ENCODE assay signal across 10 cellular contexts in the genomic region with DNA sequence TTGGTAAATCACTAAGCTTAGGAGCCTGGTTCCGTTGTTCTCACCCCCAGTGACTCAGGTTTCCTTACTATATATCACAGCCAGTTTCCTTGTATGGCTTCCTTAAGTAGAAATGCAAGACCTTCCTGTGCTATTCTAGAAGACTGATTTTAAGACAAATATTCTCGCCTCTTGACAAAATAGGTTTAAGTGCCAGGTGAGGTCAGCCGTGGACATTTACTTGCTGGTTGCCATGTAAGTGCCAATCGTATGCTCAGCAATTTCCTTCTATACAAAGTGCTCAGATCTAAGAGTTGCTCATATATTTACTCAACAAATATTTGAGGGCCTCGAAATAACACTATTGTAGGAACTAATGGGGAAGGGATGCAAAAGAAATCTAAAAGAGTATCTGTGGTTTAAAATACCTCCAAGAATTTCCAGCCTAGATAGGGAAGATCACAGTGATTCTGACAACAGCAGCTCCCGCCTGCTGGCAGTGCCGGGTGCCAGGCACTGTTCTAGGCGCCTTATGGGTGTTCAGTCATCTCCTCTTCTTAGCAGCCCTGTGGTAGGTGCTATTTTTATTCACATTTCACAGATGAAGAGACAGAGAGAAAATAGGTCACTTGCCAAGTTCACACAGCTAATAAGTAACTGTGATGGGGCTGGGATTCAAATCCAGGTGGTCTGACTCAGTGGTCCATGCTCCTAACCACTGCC.
DNase-seq lines count a peak whose midpoint lies in the region; ATAC-seq, FAIRE-seq and TF ChIP-seq lines count a peak whose summit lies in the region.
"Had no signal": no experiment of that assay in that cellular context is flagged by ENCODE, and none has a peak within 500 bp of the region (broad histone marks: within the 10 kb centered on the region; RNA-seq: fewer than 3 reads in every experiment).

No MANE protein-coding gene starts in this region.

- H3K4ac ChIP-seq in neuronal stem cell (ENCODE audit: low read length) = no peak overlapping the region

- no peak overlapping the region for H2BK120ac ChIP-seq in neuronal stem cell (ENCODE audit: low read depth, low read length)

- H2BK12ac ChIP-seq in neuronal stem cell (ENCODE audit: low read length) = no peak overlapping the region

- no peak overlapping the region for H2AK5ac ChIP-seq in neuronal stem cell (ENCODE audit: low read depth, low read length)

- H3K79me1 ChIP-seq in neuronal stem cell (ENCODE audit: low read depth, low read length) = no peaks in the 10 kb centered on the region

- H3F3A ChIP-seq in DOHH2 (ENCODE audit: control insufficient read depth, insufficient read depth) = peaks cover 35% of the 10 kb centered on the region

- DNase-seq in bronchial epithelial cell (ENCODE audit: low read depth) (peak; percentile 79), myocyte (ENCODE audit: low read depth) (peak; percentile 71), neuronal stem cell (ENCODE audit: low spot score) (no peak)
- no peak for DNase-seq in effector CD4-positive, alpha-beta T cell
- DNase-seq: activated effector memory CD4-positive, alpha-beta T cell treated with anti-CD3 and anti-CD28 coated beads, Interleukin-2, amount 50 U/mL, for 16 hours; NCI-H526 had no signal

- no peak overlapping the region for H3K14ac ChIP-seq in neuronal stem cell (ENCODE audit: low read length)

- H3K23ac ChIP-seq in neuronal stem cell (ENCODE audit: low read depth, low read length, poor library complexity) = no peak overlapping the region

- no peak overlapping the region for H2BK5ac ChIP-seq in neuronal stem cell (ENCODE audit: low read length)

- TF ChIP-seq CTCF in DOHH2 (IDR thresholded peaks at IDR 0.05; ENCODE audit: low read depth, low read length, poor library complexity, severe bottlenecking) = no peak
- TF ChIP-seq CTCF in bronchial epithelial cell (IDR thresholded peaks at IDR 0.05; ENCODE audit: insufficient read depth, low read length, severe bottlenecking) = no peak

- no peak overlapping the region for H4K8ac ChIP-seq in neuronal stem cell (ENCODE audit: low read depth, low read length)

- no peaks in the 10 kb centered on the region for H3K9me2 ChIP-seq in DOHH2 (replicated peaks; ENCODE audit: control insufficient read depth, low read length)

- H3K79me2 ChIP-seq in DOHH2 (ENCODE audit: control insufficient read depth, low read length) = no peaks in the 10 kb centered on the region

- H3K18ac ChIP-seq in neuronal stem cell (ENCODE audit: low read length) = no peak overlapping the region

- H3K4me2 ChIP-seq in DOHH2 (ENCODE audit: low read length) = peak overlapping the region; percentile 76
- no peak overlapping the region for H3K4me2 ChIP-seq in neuronal stem cell (ENCODE audit: insufficient read depth, low read length, poor library complexity, severe bottlenecking)

- no peak overlapping the region for H2BK15ac ChIP-seq in neuronal stem cell (ENCODE audit: low read length)

- FAIRE-seq in bronchial epithelial cell (lab: Jason Lieb, UNC) = no peak

- H2AFZ ChIP-seq in neuronal stem cell (ENCODE audit: low read length) = no peak overlapping the region

- H3K9me3 ChIP-seq in DOHH2 (ENCODE audit: control insufficient read depth, insufficient read depth, low read length) = no peaks in the 10 kb centered on the region
- no peaks in the 10 kb centered on the region for H3K9me3 ChIP-seq in neuronal stem cell (replicated peaks in 1 of 2; ENCODE audit: control insufficient read depth in 2 of 2, insufficient read depth in 1 of 2, low read depth in 1 of 2, low read length in 2 of 2)

- H3K4me1 ChIP-seq in DOHH2 (ENCODE audit: control insufficient read depth, low read length) (peaks cover 67% of the 10 kb centered on the region), neuronal stem cell (ENCODE audit: control insufficient read depth in 2 of 2, insufficient read depth in 1 of 2, low read depth in 1 of 2, low read length in 2 of 2) (peaks cover 6 to 12% of the 10 kb centered on the region in 2 donors)

- peak overlapping the region; percentile 47 for H3K4me3 ChIP-seq in DOHH2 (ENCODE audit: low read length)
- no peak overlapping the region for H3K4me3 ChIP-seq in bronchial epithelial cell (ENCODE audit: low read depth, low read length)
- no peak overlapping the region for H3K4me3 ChIP-seq in neuronal stem cell (ENCODE audit: low read length in 2 of 2)

- H3K9ac ChIP-seq in neuronal stem cell (ENCODE audit: low read depth, low read length, poor library complexity) = no peak overlapping the region

- H3K36me3 ChIP-seq in DOHH2 (ENCODE audit: control insufficient read depth, low read length) (no peaks in the 10 kb centered on the region), bronchial epithelial cell (ENCODE audit: control insufficient read depth, insufficient read depth, low read length) (no peaks in the 10 kb centered on the region), neuronal stem cell (replicated peaks in 1 of 2; ENCODE audit: control insufficient read depth in 2 of 2, insufficient read depth in 2 of 2, low read length in 2 of 2) (peaks cover 1 to 17% of the 10 kb centered on the region in 2 donors)

- no peaks in the 10 kb centered on the region for H4K20me1 ChIP-seq in DOHH2 (ENCODE audit: control insufficient read depth, insufficient read depth, low read depth, low read length)

- peak overlapping the region; percentile 83 for H3K27ac ChIP-seq in DOHH2 (ENCODE audit: low read depth, low read length)
- H3K27ac ChIP-seq in neuronal stem cell (replicated peaks; ENCODE audit: low read length) = no peak overlapping the region

- WGBS in neuronal stem cell (ENCODE audit: extremely low coverage in 2 of 2, insufficient read length in 2 of 2, insufficient replicate concordance in 1 of 2), 2 donors = no CpG with 5 or more reads among the region's 8 CpGs

- no peak overlapping the region for H4K91ac ChIP-seq in neuronal stem cell (ENCODE audit: low read depth, low read length, poor library complexity)

- peak; percentile 47 for ATAC-seq in HG03432 (IDR thresholded peaks at IDR 0.05; ENCODE audit: unreplicated experiment)
- no peak for ATAC-seq in HG02623 (IDR thresholded peaks at IDR 0.05; ENCODE audit: unreplicated experiment)
- ATAC-seq in GM21723 (IDR thresholded peaks at IDR 0.05; ENCODE audit: unreplicated experiment) = no peak

- H3K27me3 ChIP-seq in DOHH2 (ENCODE audit: control insufficient read depth, low read length) (no peaks in the 10 kb centered on the region), bronchial epithelial cell (ENCODE audit: control insufficient read depth, insufficient read depth, low read length) (no peaks in the 10 kb centered on the region), neuronal stem cell (ENCODE audit: control insufficient read depth in 3 of 3, insufficient read depth in 3 of 3, low read depth in 1 of 3, low read length in 3 of 3) (no peaks in the 10 kb centered on the region)

Comparison
In these comparisons a context has a peak if more than half of its experiments do, and no peak if none do; other contexts are left out.
1. DNase-seq: peak in bronchial epithelial cell (single experiment) and myocyte (single experiment); none in neuronal stem cell (single experiment) and effector CD4-positive, alpha-beta T cell (single experiment).